13 cellular contexts compared by ENCODE assay signal in the genomic region with DNA sequence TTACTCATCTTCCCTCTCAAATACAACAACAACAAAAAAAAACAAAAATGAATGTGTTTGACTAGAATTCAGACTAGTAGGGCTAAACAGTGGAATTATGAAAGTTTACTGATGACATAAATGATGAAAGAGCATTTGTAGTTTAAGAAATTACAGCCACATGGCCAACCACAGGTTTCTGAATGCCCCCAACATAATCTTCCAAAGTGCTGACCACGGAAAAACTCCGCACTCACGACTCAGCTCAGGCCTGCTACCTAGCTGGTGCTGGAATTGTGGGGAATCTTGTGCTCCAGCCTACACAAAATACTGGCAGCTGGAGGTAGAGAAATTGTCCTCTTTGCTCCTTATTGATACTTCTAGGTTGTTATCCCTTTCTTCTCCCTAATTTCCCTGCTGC. TPM values are rescaled to one million over a fixed set of nuclear protein-coding genes. Genes with fewer than 3 reads are reported as not detected.
A peak's percentile ranks its signal among the peaks of the same experiment; 100 is the strongest.
DNase-seq lines count a peak whose midpoint lies in the region; ATAC-seq and TF ChIP-seq lines count a peak whose summit lies in the region.
"Had no signal": no experiment of that assay in that cellular context is flagged by ENCODE, and none has a peak within 500 bp of the region (broad histone marks: within the 10 kb centered on the region; RNA-seq: fewer than 3 reads in every experiment).

No MANE protein-coding gene starts in this region.

- H3K27ac Mint-ChIP-seq in CD8-positive, alpha-beta memory T cell: no peak overlapping the region

- H3K4me2 ChIP-seq in mammary epithelial cell (ENCODE audit: insufficient read depth, low read depth, low read length): no peak overlapping the region
- H3K4me2 ChIP-seq: BLaER1 had no signal

- no peaks in the 10 kb centered on the region for H4K20me1 ChIP-seq in mammary epithelial cell (ENCODE audit: insufficient read depth, low read length)
- H4K20me1 ChIP-seq: BLaER1 had no signal

- no peak for TF ChIP-seq POLR2A in breast epithelium (IDR thresholded peaks at IDR 0.05)
- TF ChIP-seq POLR2A in esophagus muscularis mucosa (IDR thresholded peaks at IDR 0.05; ENCODE audit: low read depth): no peak

- POLR2A ChIA-PET in CD8-positive, alpha-beta memory T cell (lab: Charles Lee): no interaction called here

- H3K9me3 ChIP-seq in mammary epithelial cell (replicated peaks; ENCODE audit: insufficient read depth, low read length) (peaks cover 11% of the 10 kb centered on the region), breast epithelium (peaks cover 0 to 11% of the 10 kb centered on the region in 2 donors), esophagus muscularis mucosa (no peaks in the 10 kb centered on the region)
- H3K9me3 ChIP-seq in CD8-positive, alpha-beta memory T cell (ENCODE audit: low read length): no peaks in the 10 kb centered on the region

- H3K79me2 ChIP-seq in mammary epithelial cell (ENCODE audit: insufficient read depth, low read length): no peaks in the 10 kb centered on the region

- CTCF ChIA-PET in mammary epithelial cell (lab: Charles Lee; ENCODE audit: low non-redundant PET): no interaction called here
- CTCF ChIA-PET in CD8-positive, alpha-beta memory T cell (lab: Charles Lee): no interaction called here

- WGBS in mammary epithelial cell (ENCODE audit: low coverage, missing lambda C conversion rate): 100% methylated on average over 3 of the region's 3 CpGs
- WGBS in esophagus muscularis mucosa: 89% methylated on average over 3 of the region's 3 CpGs

- in situ Hi-C loops in mammary epithelial cell (cut with MboI; ENCODE audit: low sequenced_read_pairs in 2 of 2): loop anchor here (25.0 kb wide), 1 partner anchor 849 kb away; no protein-coding TSS in a partner anchor

- no peak overlapping the region for H3K4me3 Mint-ChIP-seq in CD8-positive, alpha-beta memory T cell

- H3K4me1 Mint-ChIP-seq in CD8-positive, alpha-beta memory T cell: peaks cover 6 to 11% (median 10%) of the 10 kb centered on the region in 3 donors

- H3K36me3 Mint-ChIP-seq in CD8-positive, alpha-beta memory T cell: peaks cover 1 to 57% (median 10%) of the 10 kb centered on the region in 3 donors

- TF ChIP-seq CTCF in mammary epithelial cell (conservative IDR thresholded peaks at IDR 0.05 in 1 of 2, IDR thresholded peaks at IDR 0.05 in 1 of 2; ENCODE audit: extremely low read depth in 1 of 2, insufficient read depth in 1 of 2, low read depth in 1 of 2, low read length in 2 of 2) (no peak), breast epithelium (IDR thresholded peaks at IDR 0.05) (no peak), esophagus muscularis mucosa (IDR thresholded peaks at IDR 0.05) (no peak)

- no peak overlapping the region for H3K27ac ChIP-seq in mammary epithelial cell (ENCODE audit: insufficient read depth, low read depth, low read length)
- no peak overlapping the region for H3K27ac ChIP-seq in breast epithelium
- H3K27ac ChIP-seq in esophagus muscularis mucosa (replicated peaks in 1 of 4): no peak overlapping the region
- H3K27ac ChIP-seq in CD8-positive, alpha-beta memory T cell (ENCODE audit: low read depth, low read length): no peak overlapping the region
- H3K27ac ChIP-seq: 22Rv1, BLaER1 had no signal

- H3K9me3 Mint-ChIP-seq in CD8-positive, alpha-beta memory T cell: peaks cover 9 to 50% (median 42%) of the 10 kb centered on the region in 5 donors

- BruUV-seq in mammary epithelial cell (replicated peaks; lab: Mats Ljungman, UMichigan): no TSS peak

- dilution Hi-C loops in mammary epithelial cell (cut with HindIII; ENCODE audit: low sequenced_read_pairs): no loop called here

- H3K4me1 ChIP-seq in mammary epithelial cell (ENCODE audit: insufficient read depth, low read length) (peaks cover 40% of the 10 kb centered on the region), breast epithelium (peaks cover 4 to 6% of the 10 kb centered on the region in 2 donors), esophagus muscularis mucosa (peaks cover 17 to 27% (median 26%) of the 10 kb centered on the region in 4 donors)
- H3K4me1 ChIP-seq in CD8-positive, alpha-beta memory T cell (ENCODE audit: insufficient read depth, low read length): no peaks in the 10 kb centered on the region
- H3K4me1 ChIP-seq: BLaER1 had no signal

- intact Hi-C loops in mammary epithelial cell (cut with micrococcal nuclease) (loop anchor here (5.0 kb wide), 1 partner anchor 356 kb away; a partner anchor contains a TSS), breast epithelium (cut with DNase I; ENCODE audit: low total_unique reads) (no loop called here), esophagus muscularis mucosa (cut with DNase I) (no loop called here)

- no peak overlapping the region for H2AFZ ChIP-seq in mammary epithelial cell (ENCODE audit: low read depth, low read length)

- DNase-seq in mammary epithelial cell: peak; percentile 60
- DNase-seq in breast epithelium (ENCODE audit: low spot score in 2 of 2): no peak
- DNase-seq in amniotic epithelial cell (ENCODE audit: low read depth): peak; percentile 32
- DNase-seq in esophagus muscularis mucosa (ENCODE audit: extremely low spot score): peak; percentile 31
- DNase-seq in CD8-positive, alpha-beta memory T cell: no peak
- DNase-seq: AML-193, DMS53, IMR-90 had no signal

- H3K36me3 ChIP-seq in mammary epithelial cell (ENCODE audit: insufficient read depth, low read length): no peaks in the 10 kb centered on the region
- H3K36me3 ChIP-seq in breast epithelium: no peaks in the 10 kb centered on the region
- H3K36me3 ChIP-seq in esophagus muscularis mucosa: no peaks in the 10 kb centered on the region
- H3K36me3 ChIP-seq in CD8-positive, alpha-beta memory T cell (ENCODE audit: insufficient read depth, low read length): no peaks in the 10 kb centered on the region
- H3K36me3 ChIP-seq: BLaER1 had no signal

- no peak for ATAC-seq in HG03432 (IDR thresholded peaks at IDR 0.05; ENCODE audit: unreplicated experiment)
- no peak for ATAC-seq in GM21786 (IDR thresholded peaks at IDR 0.05; ENCODE audit: unreplicated experiment)
- ATAC-seq: HCT116 had no signal

- H3K27me3 ChIP-seq in mammary epithelial cell (ENCODE audit: insufficient read depth, low read length) (peaks cover 6% of the 10 kb centered on the region), breast epithelium (peaks cover 2 to 23% of the 10 kb centered on the region in 2 donors), esophagus muscularis mucosa (peaks cover 0 to 32% (median 19%) of the 10 kb centered on the region in 4 donors)
- H3K27me3 ChIP-seq in CD8-positive, alpha-beta memory T cell (ENCODE audit: insufficient read depth, low read length, poor library complexity, severe bottlenecking): peaks cover 13% of the 10 kb centered on the region
- H3K27me3 ChIP-seq: BLaER1 had no signal

- no peak overlapping the region for H3K4me3 ChIP-seq in mammary epithelial cell (replicated peaks in 1 of 3; ENCODE audit: insufficient read depth in 1 of 3, low read depth in 2 of 3, low read length in 3 of 3)
- no peak overlapping the region for H3K4me3 ChIP-seq in breast epithelium
- H3K4me3 ChIP-seq in esophagus muscularis mucosa: no peak overlapping the region
- H3K4me3 ChIP-seq in CD8-positive, alpha-beta memory T cell (ENCODE audit: low read length): no peak overlapping the region
- H3K4me3 ChIP-seq: BLaER1 had no signal

- H3K9ac ChIP-seq in mammary epithelial cell (ENCODE audit: insufficient read depth, low read length): no peak overlapping the region
- H3K9ac ChIP-seq: BLaER1 had no signal

- no peak for TF ChIP-seq EP300 in esophagus muscularis mucosa (IDR thresholded peaks at IDR 0.05)

- H3K27me3 Mint-ChIP-seq in CD8-positive, alpha-beta memory T cell: peaks cover 22 to 68% of the 10 kb centered on the region in 2 donors

RNA-seq across cellular contexts. Expression of a gene that starts 23.6 kb away (rescaled TPM):
- total RNA-seq in mammary epithelial cell (under 1 TPM in 1 of 2 donors, not detected in 1; 0.17 TPM), breast epithelium (10 to 100 TPM in 2 of 3 donors, 1 to 10 TPM in 1; 5.9 to 60.0 (median 34.1) TPM), esophagus muscularis mucosa (1 to 10 TPM in 1 of 4 donors, under 1 TPM in 3; 0.42 to 1.2 (median 0.79) TPM)
- 0.01 TPM for polyA plus RNA-seq in mammary epithelial cell
- polyA minus RNA-seq in mammary epithelial cell: 2.3 TPM
- not detected for total RNA-seq in CD8-positive, alpha-beta memory T cell
- not detected for polyA plus RNA-seq in CD8-positive, alpha-beta memory T cell
- total RNA-seq: IMR-90 had no signal
- polyA plus RNA-seq: IMR-90 had no signal

Comparison
In these comparisons a context has a peak if more than half of its experiments do, and no peak if none do; other contexts are left out.
1. DNase-seq: peak in mammary epithelial cell (single experiment), amniotic epithelial cell (single experiment) and esophagus muscularis mucosa (single experiment); none in breast epithelium (0 of 2) and CD8-positive, alpha-beta memory T cell (0 of 5).